Comparison of ENCODE assay signal across 1 cellular context in genomic region chr19:19468424-19469050, GRCh38.
TF ChIP-seq lines count a peak whose summit lies in the region.

No MANE protein-coding gene starts in this region.

TF ChIP-seq in IMR-90, 13 proteins besides CTCF, POLR2A, EP300 and RAD21:
- TF ChIP-seq MXI1 (IDR thresholded peaks at IDR 0.05; ENCODE audit: borderline replicate concordance, low read depth, low read length) (no peak), NFE2L2 (IDR thresholded peaks at IDR 0.05; ENCODE audit: low read depth, low read length) (no peak), FOS (IDR thresholded peaks at IDR 0.05; ENCODE audit: low read depth, low read length) (no peak), CHD1 (IDR thresholded peaks at IDR 0.05; ENCODE audit: low read depth, low read length) (no peak), MAFK (IDR thresholded peaks at IDR 0.05; ENCODE audit: low read depth, low read length) (no peak), ELK1 (IDR thresholded peaks at IDR 0.05; ENCODE audit: borderline replicate concordance, low read depth, low read length) (no peak), MAZ (IDR thresholded peaks at IDR 0.05; ENCODE audit: borderline replicate concordance, low read depth, low read length) (no peak), SMC3 (IDR thresholded peaks at IDR 0.05; ENCODE audit: low read depth, low read length) (no peak)
